8 cellular contexts compared by ENCODE assay signal in the genomic region with DNA sequence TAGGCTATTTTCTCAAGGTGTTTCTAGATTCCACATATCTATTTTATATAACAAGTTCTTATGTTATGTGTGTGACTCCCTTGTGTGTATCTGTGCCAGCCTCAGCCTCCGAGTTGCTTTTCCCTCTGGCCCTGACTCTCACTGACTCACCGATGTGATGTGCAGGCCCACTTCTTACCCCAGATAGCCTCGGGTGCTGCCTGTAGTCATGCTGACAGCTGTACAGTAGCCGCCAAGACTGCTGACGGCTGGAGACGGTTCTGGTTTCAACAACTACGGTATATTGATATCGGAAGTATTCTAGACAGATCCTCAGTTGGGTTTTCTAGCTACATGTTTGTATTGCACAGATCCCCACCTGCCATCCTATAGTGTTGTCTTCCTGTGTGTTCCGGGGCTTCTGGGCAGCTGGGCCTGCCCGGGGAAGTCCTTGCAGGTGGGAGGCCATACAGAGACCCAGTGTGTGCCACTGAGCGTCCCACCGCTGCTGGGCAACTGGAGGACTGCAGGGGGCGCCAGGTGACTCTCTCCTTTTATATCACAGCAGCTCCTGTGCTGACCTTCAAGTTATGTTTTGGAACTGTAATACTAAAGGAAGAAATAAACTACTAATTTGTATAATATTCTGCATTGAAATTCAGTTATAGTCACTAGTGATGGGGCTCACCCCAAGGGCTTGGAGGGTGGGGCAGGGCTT. TPM values are rescaled to one million over a fixed set of nuclear protein-coding genes. Genes with fewer than 3 reads are reported as not detected.
DNase-seq lines count a peak whose midpoint lies in the region; ATAC-seq, FAIRE-seq and TF ChIP-seq lines count a peak whose summit lies in the region.
"Not testable (repeated sequence)": the region's sequence is repeated elsewhere in the genome, so short reads cannot be mapped to it uniquely, and the experiment has no call there.

No MANE protein-coding gene starts in this region.

- H3K9me3 ChIP-seq in HAP-1, right atrium auricular region, upper lobe of right lung: not testable (repeated sequence)

- intact Hi-C loops in activated CD4-positive, alpha-beta T cell treated with anti-CD3 and anti-CD28 coated beads for 36 hours (cut with DNase I, micrococcal nuclease): loop anchor here in 1 of 2 experiments (1.0 to 2.0 kb wide), 2 partner anchors 52 to 117 kb away; a partner anchor contains a TSS
- intact Hi-C loops in upper lobe of right lung (cut with DNase I): not testable (repeated sequence)

- CTCF ChIA-PET in activated CD4-positive, alpha-beta T cell treated with anti-CD3 and anti-CD28 coated beads for 36 hours (lab: Charles Lee): interaction anchor here (0.6 kb wide), 2 partner anchors 51 to 121 kb away, joined by 3 to 4 read pairs; no protein-coding TSS in a partner anchor

- ATAC-seq in activated CD4-positive, alpha-beta T cell treated with anti-CD3 and anti-CD28 coated beads for 36 hours: peak; percentile 40
- ATAC-seq in upper lobe of right lung: peak; percentile 14

- TF ChIP-seq CTCF in bronchial epithelial cell (IDR thresholded peaks at IDR 0.05; ENCODE audit: insufficient read depth, low read length, severe bottlenecking): peak; percentile 22
- TF ChIP-seq CTCF in right atrium auricular region (IDR thresholded peaks at IDR 0.05): peak in 1 of 2 donors; percentile 56
- TF ChIP-seq CTCF in osteocyte (IDR thresholded peaks at IDR 0.05): peak; percentile 62
- TF ChIP-seq CTCF in upper lobe of right lung (IDR thresholded peaks at IDR 0.05): peak; percentile 28

- H3K27me3 ChIP-seq in HAP-1 (ENCODE audit: low read depth); bronchial epithelial cell (ENCODE audit: control insufficient read depth, insufficient read depth, low read length); right atrium auricular region; upper lobe of right lung: not testable (repeated sequence)

- peak overlapping the region; percentile 51 to 80 for H3K27ac ChIP-seq in right atrium auricular region
- not testable (repeated sequence) for H3K27ac ChIP-seq in upper lobe of right lung

- in situ Hi-C loops in HAP-1 (cut with MboI; ENCODE audit: low sequenced_read_pairs): loop anchor here (25.0 kb wide), 1 partner anchor 431 kb away; no protein-coding TSS in a partner anchor

- H3K4me1 ChIP-seq in HAP-1: not testable (repeated sequence)
- H3K4me1 ChIP-seq in right atrium auricular region (peaks cover 0 to 84% of the 10 kb centered on the region in 2 donors), upper lobe of right lung (peaks cover 10% of the 10 kb centered on the region)

- not testable (repeated sequence) for H3K9me3 Mint-ChIP-seq in activated CD4-positive, alpha-beta T cell treated with anti-CD3 and anti-CD28 coated beads for 36 hours (ENCODE audit: low read depth); osteocyte (ENCODE audit: unreplicated experiment)

- not testable (repeated sequence) for FAIRE-seq in bronchial epithelial cell (lab: Jason Lieb, UNC)

- peaks cover 20% of the 10 kb centered on the region for H3K4me1 Mint-ChIP-seq in activated CD4-positive, alpha-beta T cell treated with anti-CD3 and anti-CD28 coated beads for 36 hours
- peaks cover 57% of the 10 kb centered on the region for H3K4me1 Mint-ChIP-seq in osteocyte (ENCODE audit: unreplicated experiment)

- not testable (repeated sequence) for H3K27ac Mint-ChIP-seq in activated CD4-positive, alpha-beta T cell treated with anti-CD3 and anti-CD28 coated beads for 36 hours
- peak overlapping the region; percentile 87 for H3K27ac Mint-ChIP-seq in osteocyte (ENCODE audit: unreplicated experiment)

- not testable (repeated sequence) for H3K4me3 ChIP-seq in HAP-1; bronchial epithelial cell (ENCODE audit: low read depth, low read length); right atrium auricular region; upper lobe of right lung

- DNase-seq in EH (ENCODE audit: low read depth) (peak; percentile 80), HAP-1 (ENCODE audit: low spot score in 2 of 2) (peak; percentile 32 to 85), NCI-H2171 treated with DMSO at 0.1 percent for 48 hours (lab: John Stamatoyannopoulos, UW) (peak; percentile 9), bronchial epithelial cell (ENCODE audit: low read depth) (peak; percentile 56)
- peak; percentile 71 for DNase-seq in activated CD4-positive, alpha-beta T cell treated with anti-CD3 and anti-CD28 coated beads for 36 hours
- DNase-seq in right atrium auricular region (ENCODE audit: low spot score); osteocyte (ENCODE audit: extremely low spot score, unreplicated experiment); upper lobe of right lung: not testable (repeated sequence)

- H3K27me3 Mint-ChIP-seq in activated CD4-positive, alpha-beta T cell treated with anti-CD3 and anti-CD28 coated beads for 36 hours; osteocyte (ENCODE audit: unreplicated experiment): not testable (repeated sequence)

- H3K36me3 Mint-ChIP-seq in activated CD4-positive, alpha-beta T cell treated with anti-CD3 and anti-CD28 coated beads for 36 hours (ENCODE audit: low read depth); osteocyte (ENCODE audit: unreplicated experiment): not testable (repeated sequence)

- POLR2A ChIA-PET in activated CD4-positive, alpha-beta T cell treated with anti-CD3 and anti-CD28 coated beads for 36 hours (lab: Charles Lee): interaction anchor here (0.6 kb wide), 1 partner anchor 1405 kb away, joined by 5 read pairs; no protein-coding TSS in a partner anchor

- not testable (repeated sequence) for H3K36me3 ChIP-seq in HAP-1 (replicated peaks); bronchial epithelial cell (ENCODE audit: control insufficient read depth, insufficient read depth, low read length); right atrium auricular region; upper lobe of right lung

- not testable (repeated sequence) for H3K4me3 Mint-ChIP-seq in activated CD4-positive, alpha-beta T cell treated with anti-CD3 and anti-CD28 coated beads for 36 hours
- H3K4me3 Mint-ChIP-seq in osteocyte (ENCODE audit: unreplicated experiment): peak overlapping the region; percentile 26

RNA-seq across cellular contexts. Expression of a gene that starts 55.2 kb away (rescaled TPM):
- under 1 TPM; 0.09 to 0.23 TPM for total RNA-seq in activated CD4-positive, alpha-beta T cell treated with anti-CD3 and anti-CD28 coated beads for 36 hours
- total RNA-seq in bronchial epithelial cell (0.51 and 0.53 TPM in 2 replicates), right atrium auricular region (10 to 100 TPM; 20.8 to 39.2 TPM), osteocyte (188 and 193 TPM in 2 replicates), upper lobe of right lung (9.1 TPM)
